Comparison of ENCODE assay signal across 26 cellular contexts in genomic region chr16:12601290-12601900, GRCh38.
"Had no signal": no experiment of that assay in that cellular context is flagged by ENCODE, and none has a peak within 500 bp of the region (broad histone marks: within the 10 kb centered on the region; RNA-seq: fewer than 3 reads in every experiment).

No MANE protein-coding gene starts in this region.

- H2AFZ ChIP-seq: neural progenitor cell had no signal

- H3K36me3 ChIP-seq: colonic mucosa, left lung, lower lobe of right lung, neural progenitor cell, stomach, thyroid gland had no signal

- H3K4me1 ChIP-seq: body of pancreas, colonic mucosa, foreskin keratinocyte, left lung, lower lobe of right lung, neural progenitor cell, stomach, thyroid gland had no signal

- H3K27me3 ChIP-seq: body of pancreas, colonic mucosa, dorsolateral prefrontal cortex, foreskin keratinocyte, left lung, neural progenitor cell, stomach, thyroid gland had no signal

- H3K36me3 Mint-ChIP-seq: activated CD4-positive, alpha-beta memory T cell treated with anti-CD3 and anti-CD28 coated beads for 36 hours; neural progenitor cell had no signal

- H3K4me3 ChIP-seq: body of pancreas, colonic mucosa, dorsolateral prefrontal cortex, left lung, lower lobe of right lung, neural progenitor cell, stomach, thyroid gland had no signal

- H3K4me3 Mint-ChIP-seq: activated CD4-positive, alpha-beta memory T cell treated with anti-CD3 and anti-CD28 coated beads for 36 hours; activated CD4-positive, alpha-beta T cell treated with anti-CD3 and anti-CD28 coated beads, Interleukin-2, amount 10 ng/mL, durations not matched to agents 24 days and 14 days; activated naive CD8-positive, alpha-beta T cell; activated T-cell treated with anti-CD3 and anti-CD28 coated beads, Interleukin-2, amount 50 U/mL, for 4 hours; naive thymus-derived CD8-positive, alpha-beta T cell; neural progenitor cell; stimulated activated naive B cell treated with anti-CD40 and anti-IgM and Interleukin-4, amounts not matched to agents 10 μg/mL and 1 μg/mL and 100 μg/mL, for 72 hours; T-helper 17 cell had no signal

- ATAC-seq: activated T-cell treated with anti-CD3 and anti-CD28 coated beads, Interleukin-2, amount 50 U/mL, for 4 hours; body of pancreas; foreskin keratinocyte; left lung; lower lobe of right lung; naive thymus-derived CD8-positive, alpha-beta T cell; sciatic nerve; stimulated activated naive B cell treated with anti-CD40 and anti-IgM and Interleukin-4, amounts not matched to agents 10 μg/mL and 1 μg/mL and 100 μg/mL, for 72 hours; T-helper 17 cell had no signal

- H3K4me2 ChIP-seq: neural progenitor cell had no signal

- H3K27ac Mint-ChIP-seq: activated CD4-positive, alpha-beta memory T cell treated with anti-CD3 and anti-CD28 coated beads for 36 hours; activated CD4-positive, alpha-beta T cell treated with anti-CD3 and anti-CD28 coated beads, Interleukin-2, amount 10 ng/mL, durations not matched to agents 24 days and 14 days; activated naive CD8-positive, alpha-beta T cell; activated T-helper 2 cell treated with anti-CD3 and anti-CD28 coated beads, Interferon-gamma antibody, Interleukin-2, Interleukin-4, amounts not matched to agents 10 μg/mL and 5 μg/mL and 100 μg/mL, durations not matched to agents 14 hours and 24 hours and 36 hours; naive thymus-derived CD8-positive, alpha-beta T cell; neural progenitor cell; stimulated activated naive B cell treated with anti-CD40 and anti-IgM and Interleukin-4, amounts not matched to agents 10 μg/mL and 1 μg/mL and 100 μg/mL, for 72 hours; T-helper 17 cell had no signal

- H3K27me3 Mint-ChIP-seq: T-helper 17 cell had no signal

- H3K4me1 Mint-ChIP-seq: activated CD4-positive, alpha-beta T cell treated with anti-CD3 and anti-CD28 coated beads, Interleukin-2, amount 10 ng/mL, durations not matched to agents 24 days and 14 days; naive thymus-derived CD8-positive, alpha-beta T cell; T-helper 17 cell had no signal

- H3K27ac ChIP-seq: body of pancreas, colonic mucosa, dorsolateral prefrontal cortex, foreskin keratinocyte, left lung, lower lobe of right lung, neural progenitor cell, stomach, thyroid gland had no signal

- H3K9me3 ChIP-seq: body of pancreas, colonic mucosa, thyroid gland had no signal

- H3K9ac ChIP-seq: neural progenitor cell had no signal

- DNase-seq: activated CD4-positive, alpha-beta memory T cell treated with anti-CD3 and anti-CD28 coated beads for 36 hours; activated CD4-positive, alpha-beta T cell treated with anti-CD3 and anti-CD28 coated beads, Interleukin-2, amount 10 ng/mL, durations not matched to agents 24 days and 14 days; activated CD4-positive, CD25-positive, alpha-beta regulatory T cell treated with anti-CD3 and anti-CD28 coated beads, Interleukin-2, amount 50 U/mL, for 72 hours; activated CD8-positive, alpha-beta memory T cell treated with anti-CD3 and anti-CD28 coated beads, Interleukin-2, amount 50 U/mL, for 48 hours; activated T-cell treated with anti-CD3 and anti-CD28 coated beads, Interleukin-2, amount 50 U/mL, for 4 hours; anterior cingulate cortex; body of pancreas; colonic mucosa; dorsolateral prefrontal cortex; effector memory CD4-positive, alpha-beta T cell; erythroblast; foreskin keratinocyte; left lung; lower lobe of right lung; mesenchymal stem cell; naive thymus-derived CD8-positive, alpha-beta T cell; small intestine; stimulated activated CD4-positive, alpha-beta T cell treated with anti-CD3 and anti-CD28 coated beads, Interleukin-4, amount 100 ng/mL, for 4 hours; stimulated activated naive B cell treated with anti-CD40 and anti-IgM and Interleukin-4, amounts not matched to agents 10 μg/mL and 1 μg/mL and 100 μg/mL, for 72 hours; stomach; T-helper 17 cell; thyroid gland had no signal
